ENCODE assay signal across 1 cellular context in the genomic region with DNA sequence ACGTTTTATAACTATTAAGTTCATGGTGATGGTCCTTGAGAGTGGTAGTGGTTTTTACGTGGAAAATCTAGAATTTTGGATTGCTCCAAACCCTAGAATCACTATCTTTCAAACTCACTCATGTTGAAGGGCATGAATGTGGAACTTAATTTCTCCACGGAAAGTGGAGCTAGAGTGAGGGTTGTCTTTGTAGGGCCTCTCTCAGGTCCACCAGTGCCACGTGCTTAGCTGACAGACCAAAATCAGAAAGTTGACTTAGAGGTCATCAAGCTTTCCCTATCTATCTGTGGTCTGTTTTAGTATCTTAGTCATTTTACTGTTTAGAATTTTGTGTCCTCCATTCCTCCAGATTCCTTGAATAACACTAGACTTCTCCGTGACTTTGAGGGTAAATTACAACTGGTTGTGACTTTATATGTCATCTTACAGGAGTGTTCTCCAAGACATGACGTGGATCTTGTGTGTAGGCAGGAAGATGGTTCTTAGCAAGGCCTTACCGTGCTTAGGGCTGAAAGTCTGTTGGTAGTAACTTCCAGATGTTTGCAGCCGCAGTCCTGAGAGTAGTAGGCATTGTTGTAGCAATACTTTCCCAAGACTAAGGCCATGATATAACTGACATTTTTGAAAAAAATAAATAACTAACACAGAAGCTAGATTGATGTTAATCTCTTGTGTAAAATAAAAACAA.
TF ChIP-seq lines count a peak whose summit lies in the region.

No MANE protein-coding gene starts in this region.

TF ChIP-seq in K562, 482 proteins besides CTCF, POLR2A, EP300 and RAD21:
- TF ChIP-seq, protein P1, sequence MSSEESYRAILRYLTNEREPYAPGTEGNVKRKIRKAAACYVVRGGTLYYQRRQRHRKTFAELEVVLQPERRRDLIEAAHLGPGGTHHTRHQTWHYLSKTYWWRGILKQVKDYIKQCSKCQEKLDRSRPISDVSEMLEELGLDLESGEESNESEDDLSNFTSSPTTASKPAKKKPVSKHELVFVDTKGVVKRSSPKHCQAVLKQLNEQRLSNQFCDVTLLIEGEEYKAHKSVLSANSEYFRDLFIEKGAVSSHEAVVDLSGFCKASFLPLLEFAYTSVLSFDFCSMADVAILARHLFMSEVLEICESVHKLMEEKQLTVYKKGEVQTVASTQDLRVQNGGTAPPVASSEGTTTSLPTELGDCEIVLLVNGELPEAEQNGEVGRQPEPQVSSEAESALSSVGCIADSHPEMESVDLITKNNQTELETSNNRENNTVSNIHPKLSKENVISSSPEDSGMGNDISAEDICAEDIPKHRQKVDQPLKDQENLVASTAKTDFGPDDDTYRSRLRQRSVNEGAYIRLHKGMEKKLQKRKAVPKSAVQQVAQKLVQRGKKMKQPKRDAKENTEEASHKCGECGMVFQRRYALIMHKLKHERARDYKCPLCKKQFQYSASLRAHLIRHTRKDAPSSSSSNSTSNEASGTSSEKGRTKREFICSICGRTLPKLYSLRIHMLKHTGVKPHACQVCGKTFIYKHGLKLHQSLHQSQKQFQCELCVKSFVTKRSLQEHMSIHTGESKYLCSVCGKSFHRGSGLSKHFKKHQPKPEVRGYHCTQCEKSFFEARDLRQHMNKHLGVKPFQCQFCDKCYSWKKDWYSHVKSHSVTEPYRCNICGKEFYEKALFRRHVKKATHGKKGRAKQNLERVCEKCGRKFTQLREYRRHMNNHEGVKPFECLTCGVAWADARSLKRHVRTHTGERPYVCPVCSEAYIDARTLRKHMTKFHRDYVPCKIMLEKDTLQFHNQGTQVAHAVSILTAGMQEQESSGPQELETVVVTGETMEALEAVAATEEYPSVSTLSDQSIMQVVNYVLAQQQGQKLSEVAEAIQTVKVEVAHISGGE (CRISPR knock-in tag; IDR thresholded peaks at IDR 0.05), result peak in 2 of 3 experiments; percentile 40 to 92; a peak in 2 of 6 replicates
- TF ChIP-seq, protein P2, sequence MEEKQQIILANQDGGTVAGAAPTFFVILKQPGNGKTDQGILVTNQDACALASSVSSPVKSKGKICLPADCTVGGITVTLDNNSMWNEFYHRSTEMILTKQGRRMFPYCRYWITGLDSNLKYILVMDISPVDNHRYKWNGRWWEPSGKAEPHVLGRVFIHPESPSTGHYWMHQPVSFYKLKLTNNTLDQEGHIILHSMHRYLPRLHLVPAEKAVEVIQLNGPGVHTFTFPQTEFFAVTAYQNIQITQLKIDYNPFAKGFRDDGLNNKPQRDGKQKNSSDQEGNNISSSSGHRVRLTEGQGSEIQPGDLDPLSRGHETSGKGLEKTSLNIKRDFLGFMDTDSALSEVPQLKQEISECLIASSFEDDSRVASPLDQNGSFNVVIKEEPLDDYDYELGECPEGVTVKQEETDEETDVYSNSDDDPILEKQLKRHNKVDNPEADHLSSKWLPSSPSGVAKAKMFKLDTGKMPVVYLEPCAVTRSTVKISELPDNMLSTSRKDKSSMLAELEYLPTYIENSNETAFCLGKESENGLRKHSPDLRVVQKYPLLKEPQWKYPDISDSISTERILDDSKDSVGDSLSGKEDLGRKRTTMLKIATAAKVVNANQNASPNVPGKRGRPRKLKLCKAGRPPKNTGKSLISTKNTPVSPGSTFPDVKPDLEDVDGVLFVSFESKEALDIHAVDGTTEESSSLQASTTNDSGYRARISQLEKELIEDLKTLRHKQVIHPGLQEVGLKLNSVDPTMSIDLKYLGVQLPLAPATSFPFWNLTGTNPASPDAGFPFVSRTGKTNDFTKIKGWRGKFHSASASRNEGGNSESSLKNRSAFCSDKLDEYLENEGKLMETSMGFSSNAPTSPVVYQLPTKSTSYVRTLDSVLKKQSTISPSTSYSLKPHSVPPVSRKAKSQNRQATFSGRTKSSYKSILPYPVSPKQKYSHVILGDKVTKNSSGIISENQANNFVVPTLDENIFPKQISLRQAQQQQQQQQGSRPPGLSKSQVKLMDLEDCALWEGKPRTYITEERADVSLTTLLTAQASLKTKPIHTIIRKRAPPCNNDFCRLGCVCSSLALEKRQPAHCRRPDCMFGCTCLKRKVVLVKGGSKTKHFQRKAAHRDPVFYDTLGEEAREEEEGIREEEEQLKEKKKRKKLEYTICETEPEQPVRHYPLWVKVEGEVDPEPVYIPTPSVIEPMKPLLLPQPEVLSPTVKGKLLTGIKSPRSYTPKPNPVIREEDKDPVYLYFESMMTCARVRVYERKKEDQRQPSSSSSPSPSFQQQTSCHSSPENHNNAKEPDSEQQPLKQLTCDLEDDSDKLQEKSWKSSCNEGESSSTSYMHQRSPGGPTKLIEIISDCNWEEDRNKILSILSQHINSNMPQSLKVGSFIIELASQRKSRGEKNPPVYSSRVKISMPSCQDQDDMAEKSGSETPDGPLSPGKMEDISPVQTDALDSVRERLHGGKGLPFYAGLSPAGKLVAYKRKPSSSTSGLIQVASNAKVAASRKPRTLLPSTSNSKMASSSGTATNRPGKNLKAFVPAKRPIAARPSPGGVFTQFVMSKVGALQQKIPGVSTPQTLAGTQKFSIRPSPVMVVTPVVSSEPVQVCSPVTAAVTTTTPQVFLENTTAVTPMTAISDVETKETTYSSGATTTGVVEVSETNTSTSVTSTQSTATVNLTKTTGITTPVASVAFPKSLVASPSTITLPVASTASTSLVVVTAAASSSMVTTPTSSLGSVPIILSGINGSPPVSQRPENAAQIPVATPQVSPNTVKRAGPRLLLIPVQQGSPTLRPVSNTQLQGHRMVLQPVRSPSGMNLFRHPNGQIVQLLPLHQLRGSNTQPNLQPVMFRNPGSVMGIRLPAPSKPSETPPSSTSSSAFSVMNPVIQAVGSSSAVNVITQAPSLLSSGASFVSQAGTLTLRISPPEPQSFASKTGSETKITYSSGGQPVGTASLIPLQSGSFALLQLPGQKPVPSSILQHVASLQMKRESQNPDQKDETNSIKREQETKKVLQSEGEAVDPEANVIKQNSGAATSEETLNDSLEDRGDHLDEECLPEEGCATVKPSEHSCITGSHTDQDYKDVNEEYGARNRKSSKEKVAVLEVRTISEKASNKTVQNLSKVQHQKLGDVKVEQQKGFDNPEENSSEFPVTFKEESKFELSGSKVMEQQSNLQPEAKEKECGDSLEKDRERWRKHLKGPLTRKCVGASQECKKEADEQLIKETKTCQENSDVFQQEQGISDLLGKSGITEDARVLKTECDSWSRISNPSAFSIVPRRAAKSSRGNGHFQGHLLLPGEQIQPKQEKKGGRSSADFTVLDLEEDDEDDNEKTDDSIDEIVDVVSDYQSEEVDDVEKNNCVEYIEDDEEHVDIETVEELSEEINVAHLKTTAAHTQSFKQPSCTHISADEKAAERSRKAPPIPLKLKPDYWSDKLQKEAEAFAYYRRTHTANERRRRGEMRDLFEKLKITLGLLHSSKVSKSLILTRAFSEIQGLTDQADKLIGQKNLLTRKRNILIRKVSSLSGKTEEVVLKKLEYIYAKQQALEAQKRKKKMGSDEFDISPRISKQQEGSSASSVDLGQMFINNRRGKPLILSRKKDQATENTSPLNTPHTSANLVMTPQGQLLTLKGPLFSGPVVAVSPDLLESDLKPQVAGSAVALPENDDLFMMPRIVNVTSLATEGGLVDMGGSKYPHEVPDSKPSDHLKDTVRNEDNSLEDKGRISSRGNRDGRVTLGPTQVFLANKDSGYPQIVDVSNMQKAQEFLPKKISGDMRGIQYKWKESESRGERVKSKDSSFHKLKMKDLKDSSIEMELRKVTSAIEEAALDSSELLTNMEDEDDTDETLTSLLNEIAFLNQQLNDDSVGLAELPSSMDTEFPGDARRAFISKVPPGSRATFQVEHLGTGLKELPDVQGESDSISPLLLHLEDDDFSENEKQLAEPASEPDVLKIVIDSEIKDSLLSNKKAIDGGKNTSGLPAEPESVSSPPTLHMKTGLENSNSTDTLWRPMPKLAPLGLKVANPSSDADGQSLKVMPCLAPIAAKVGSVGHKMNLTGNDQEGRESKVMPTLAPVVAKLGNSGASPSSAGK (IDR thresholded peaks at IDR 0.05), result peak; percentile 41; the same call in 1 of the 2 replicates
- TF ChIP-seq, protein P3, sequence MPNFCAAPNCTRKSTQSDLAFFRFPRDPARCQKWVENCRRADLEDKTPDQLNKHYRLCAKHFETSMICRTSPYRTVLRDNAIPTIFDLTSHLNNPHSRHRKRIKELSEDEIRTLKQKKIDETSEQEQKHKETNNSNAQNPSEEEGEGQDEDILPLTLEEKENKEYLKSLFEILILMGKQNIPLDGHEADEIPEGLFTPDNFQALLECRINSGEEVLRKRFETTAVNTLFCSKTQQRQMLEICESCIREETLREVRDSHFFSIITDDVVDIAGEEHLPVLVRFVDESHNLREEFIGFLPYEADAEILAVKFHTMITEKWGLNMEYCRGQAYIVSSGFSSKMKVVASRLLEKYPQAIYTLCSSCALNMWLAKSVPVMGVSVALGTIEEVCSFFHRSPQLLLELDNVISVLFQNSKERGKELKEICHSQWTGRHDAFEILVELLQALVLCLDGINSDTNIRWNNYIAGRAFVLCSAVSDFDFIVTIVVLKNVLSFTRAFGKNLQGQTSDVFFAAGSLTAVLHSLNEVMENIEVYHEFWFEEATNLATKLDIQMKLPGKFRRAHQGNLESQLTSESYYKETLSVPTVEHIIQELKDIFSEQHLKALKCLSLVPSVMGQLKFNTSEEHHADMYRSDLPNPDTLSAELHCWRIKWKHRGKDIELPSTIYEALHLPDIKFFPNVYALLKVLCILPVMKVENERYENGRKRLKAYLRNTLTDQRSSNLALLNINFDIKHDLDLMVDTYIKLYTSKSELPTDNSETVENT (CRISPR knock-in tag; IDR thresholded peaks at IDR 0.05), result no peak
- TF ChIP-seq HMGN3 (IDR thresholded peaks at IDR 0.05; ENCODE audit: borderline replicate concordance, extremely low read depth, insufficient read length, low read depth, low read length) (no peak), BRF1 (IDR thresholded peaks at IDR 0.05; ENCODE audit: borderline replicate concordance, extremely low read depth, insufficient read length) (no peak), U2AF2 (optimal IDR thresholded peaks at IDR 0.05; ENCODE audit: low read depth, low read length) (no peak), MYC (IDR thresholded peaks at IDR 0.05; ENCODE audit: low read depth, low read length) (peak; percentile 65), MYC (CRISPR knock-in tag; IDR thresholded peaks at IDR 0.05; ENCODE audit: borderline replicate concordance, low read depth) (no peak), HCFC1 (IDR thresholded peaks at IDR 0.05; ENCODE audit: low read depth, low read length) (no peak), EZH2 (IDR thresholded peaks at IDR 0.05; ENCODE audit: borderline replicate concordance, low read depth, low read length) (no peak), L3MBTL2 (IDR thresholded peaks at IDR 0.05) (peak; percentile 56; the same call in 1 of the 2 replicates), KDM2B (CRISPR knock-in tag; IDR thresholded peaks at IDR 0.05) (no peak), HIVEP1 (CRISPR knock-in tag; IDR thresholded peaks at IDR 0.05) (no peak), SRSF7 (optimal IDR thresholded peaks at IDR 0.05; ENCODE audit: low read depth, low read length) (no peak), HNRNPH1 (optimal IDR thresholded peaks at IDR 0.05; ENCODE audit: low read depth, low read length) (no peak)
- TF ChIP-seq, protein P4, sequence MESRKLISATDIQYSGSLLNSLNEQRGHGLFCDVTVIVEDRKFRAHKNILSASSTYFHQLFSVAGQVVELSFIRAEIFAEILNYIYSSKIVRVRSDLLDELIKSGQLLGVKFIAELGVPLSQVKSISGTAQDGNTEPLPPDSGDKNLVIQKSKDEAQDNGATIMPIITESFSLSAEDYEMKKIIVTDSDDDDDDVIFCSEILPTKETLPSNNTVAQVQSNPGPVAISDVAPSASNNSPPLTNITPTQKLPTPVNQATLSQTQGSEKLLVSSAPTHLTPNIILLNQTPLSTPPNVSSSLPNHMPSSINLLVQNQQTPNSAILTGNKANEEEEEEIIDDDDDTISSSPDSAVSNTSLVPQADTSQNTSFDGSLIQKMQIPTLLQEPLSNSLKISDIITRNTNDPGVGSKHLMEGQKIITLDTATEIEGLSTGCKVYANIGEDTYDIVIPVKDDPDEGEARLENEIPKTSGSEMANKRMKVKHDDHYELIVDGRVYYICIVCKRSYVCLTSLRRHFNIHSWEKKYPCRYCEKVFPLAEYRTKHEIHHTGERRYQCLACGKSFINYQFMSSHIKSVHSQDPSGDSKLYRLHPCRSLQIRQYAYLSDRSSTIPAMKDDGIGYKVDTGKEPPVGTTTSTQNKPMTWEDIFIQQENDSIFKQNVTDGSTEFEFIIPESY (CRISPR knock-in tag; IDR thresholded peaks at IDR 0.05), result no peak
- TF ChIP-seq, protein P5, sequence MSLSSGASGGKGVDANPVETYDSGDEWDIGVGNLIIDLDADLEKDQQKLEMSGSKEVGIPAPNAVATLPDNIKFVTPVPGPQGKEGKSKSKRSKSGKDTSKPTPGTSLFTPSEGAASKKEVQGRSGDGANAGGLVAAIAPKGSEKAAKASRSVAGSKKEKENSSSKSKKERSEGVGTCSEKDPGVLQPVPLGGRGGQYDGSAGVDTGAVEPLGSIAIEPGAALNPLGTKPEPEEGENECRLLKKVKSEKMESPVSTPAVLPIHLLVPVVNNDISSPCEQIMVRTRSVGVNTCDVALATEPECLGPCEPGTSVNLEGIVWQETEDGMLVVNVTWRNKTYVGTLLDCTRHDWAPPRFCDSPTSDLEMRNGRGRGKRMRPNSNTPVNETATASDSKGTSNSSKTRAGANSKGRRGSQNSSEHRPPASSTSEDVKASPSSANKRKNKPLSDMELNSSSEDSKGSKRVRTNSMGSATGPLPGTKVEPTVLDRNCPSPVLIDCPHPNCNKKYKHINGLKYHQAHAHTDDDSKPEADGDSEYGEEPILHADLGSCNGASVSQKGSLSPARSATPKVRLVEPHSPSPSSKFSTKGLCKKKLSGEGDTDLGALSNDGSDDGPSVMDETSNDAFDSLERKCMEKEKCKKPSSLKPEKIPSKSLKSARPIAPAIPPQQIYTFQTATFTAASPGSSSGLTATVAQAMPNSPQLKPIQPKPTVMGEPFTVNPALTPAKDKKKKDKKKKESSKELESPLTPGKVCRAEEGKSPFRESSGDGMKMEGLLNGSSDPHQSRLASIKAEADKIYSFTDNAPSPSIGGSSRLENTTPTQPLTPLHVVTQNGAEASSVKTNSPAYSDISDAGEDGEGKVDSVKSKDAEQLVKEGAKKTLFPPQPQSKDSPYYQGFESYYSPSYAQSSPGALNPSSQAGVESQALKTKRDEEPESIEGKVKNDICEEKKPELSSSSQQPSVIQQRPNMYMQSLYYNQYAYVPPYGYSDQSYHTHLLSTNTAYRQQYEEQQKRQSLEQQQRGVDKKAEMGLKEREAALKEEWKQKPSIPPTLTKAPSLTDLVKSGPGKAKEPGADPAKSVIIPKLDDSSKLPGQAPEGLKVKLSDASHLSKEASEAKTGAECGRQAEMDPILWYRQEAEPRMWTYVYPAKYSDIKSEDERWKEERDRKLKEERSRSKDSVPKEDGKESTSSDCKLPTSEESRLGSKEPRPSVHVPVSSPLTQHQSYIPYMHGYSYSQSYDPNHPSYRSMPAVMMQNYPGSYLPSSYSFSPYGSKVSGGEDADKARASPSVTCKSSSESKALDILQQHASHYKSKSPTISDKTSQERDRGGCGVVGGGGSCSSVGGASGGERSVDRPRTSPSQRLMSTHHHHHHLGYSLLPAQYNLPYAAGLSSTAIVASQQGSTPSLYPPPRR (CRISPR knock-in tag; IDR thresholded peaks at IDR 0.05; ENCODE audit: borderline replicate concordance), result no peak
- TF ChIP-seq, protein P6, sequence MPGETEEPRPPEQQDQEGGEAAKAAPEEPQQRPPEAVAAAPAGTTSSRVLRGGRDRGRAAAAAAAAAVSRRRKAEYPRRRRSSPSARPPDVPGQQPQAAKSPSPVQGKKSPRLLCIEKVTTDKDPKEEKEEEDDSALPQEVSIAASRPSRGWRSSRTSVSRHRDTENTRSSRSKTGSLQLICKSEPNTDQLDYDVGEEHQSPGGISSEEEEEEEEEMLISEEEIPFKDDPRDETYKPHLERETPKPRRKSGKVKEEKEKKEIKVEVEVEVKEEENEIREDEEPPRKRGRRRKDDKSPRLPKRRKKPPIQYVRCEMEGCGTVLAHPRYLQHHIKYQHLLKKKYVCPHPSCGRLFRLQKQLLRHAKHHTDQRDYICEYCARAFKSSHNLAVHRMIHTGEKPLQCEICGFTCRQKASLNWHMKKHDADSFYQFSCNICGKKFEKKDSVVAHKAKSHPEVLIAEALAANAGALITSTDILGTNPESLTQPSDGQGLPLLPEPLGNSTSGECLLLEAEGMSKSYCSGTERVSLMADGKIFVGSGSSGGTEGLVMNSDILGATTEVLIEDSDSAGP (CRISPR knock-in tag; IDR thresholded peaks at IDR 0.05), result no peak
